16 cellular contexts compared by ENCODE assay signal in genomic region chr11:2205214-2205770, GRCh38. TPM values are rescaled to one million over a fixed set of nuclear protein-coding genes. Genes with fewer than 3 reads are reported as not detected.
DNase-seq lines count a peak whose midpoint lies in the region; ATAC-seq, FAIRE-seq and TF ChIP-seq lines count a peak whose summit lies in the region.
"Had no signal": no experiment of that assay in that cellular context is flagged by ENCODE, and none has a peak within 500 bp of the region (broad histone marks: within the 10 kb centered on the region; RNA-seq: fewer than 3 reads in every experiment).

No MANE protein-coding gene starts in this region.

- CTCF ChIA-PET in activated CD8-positive, alpha-beta memory T cell treated with anti-CD3 and anti-CD28 coated beads, Interleukin-2, amount 10 ng/mL, durations not matched to agents 7 days and 5 days (lab: Charles Lee), result no interaction called here

- no peak overlapping the region for H3K23ac ChIP-seq in mesendoderm (ENCODE audit: low read length)

- TF ChIP-seq CTCF in natural killer cell (IDR thresholded peaks at IDR 0.05), result no peak
- no peak for TF ChIP-seq CTCF in osteocyte (IDR thresholded peaks at IDR 0.05)

- no peaks in the 10 kb centered on the region for H3K4me1 ChIP-seq in mesendoderm (ENCODE audit: control insufficient read depth, low read depth, low read length)

- no peak overlapping the region for H2BK15ac ChIP-seq in mesendoderm (replicated peaks; ENCODE audit: low read depth)

- no peaks in the 10 kb centered on the region for H3K36me3 Mint-ChIP-seq in activated CD8-positive, alpha-beta memory T cell treated with anti-CD3 and anti-CD28 coated beads, Interleukin-2, amount 10 ng/mL, durations not matched to agents 7 days and 5 days
- no peaks in the 10 kb centered on the region for H3K36me3 Mint-ChIP-seq in natural killer cell
- H3K36me3 Mint-ChIP-seq in natural killer cell treated with Interleukin-12 subunit alpha and Interleukin-12 subunit beta and Interleukin-15 and Interleukin-18, amount 100 ng/mL, for 72 hours, result no peaks in the 10 kb centered on the region
- H3K36me3 Mint-ChIP-seq in osteocyte (ENCODE audit: unreplicated experiment), result no peaks in the 10 kb centered on the region

- H3K27me3 ChIP-seq in mesendoderm (ENCODE audit: insufficient read depth, low read length, poor library complexity), result no peaks in the 10 kb centered on the region

- WGBS in mesendoderm (ENCODE audit: extremely low coverage, insufficient coverage, low lambda C conversion rate), result no CpG with 5 or more reads among the region's 1 CpG

- ATAC-seq in activated CD8-positive, alpha-beta memory T cell treated with anti-CD3 and anti-CD28 coated beads, Interleukin-2, amount 10 ng/mL, durations not matched to agents 7 days and 5 days, result no peak
- ATAC-seq in natural killer cell, result no peak
- ATAC-seq in natural killer cell treated with Interleukin-12 subunit alpha and Interleukin-12 subunit beta and Interleukin-15 and Interleukin-18, amount 100 ng/mL, for 72 hours, result no peak

- no peak overlapping the region for H3K4me2 ChIP-seq in mesendoderm (ENCODE audit: low read length)

- no peaks in the 10 kb centered on the region for H3K79me2 ChIP-seq in mesendoderm (ENCODE audit: control insufficient read depth, insufficient read depth, low read length)

- H3K9me3 Mint-ChIP-seq in activated CD8-positive, alpha-beta memory T cell treated with anti-CD3 and anti-CD28 coated beads, Interleukin-2, amount 10 ng/mL, durations not matched to agents 7 days and 5 days (ENCODE audit: low read depth), result no peaks in the 10 kb centered on the region
- H3K9me3 Mint-ChIP-seq in natural killer cell (peaks cover 2 to 3% of the 10 kb centered on the region in 2 donors), osteocyte (ENCODE audit: unreplicated experiment) (no peaks in the 10 kb centered on the region)
- H3K9me3 Mint-ChIP-seq in natural killer cell treated with Interleukin-12 subunit alpha and Interleukin-12 subunit beta and Interleukin-15 and Interleukin-18, amount 100 ng/mL, for 72 hours, result no peaks in the 10 kb centered on the region

- H3K56ac ChIP-seq in mesendoderm (ENCODE audit: low read length), result no peak overlapping the region

- H2BK120ac ChIP-seq in mesendoderm (ENCODE audit: low read depth, low read length), result no peak overlapping the region

- intact Hi-C loops in natural killer cell (cut with micrococcal nuclease), result no loop called here

- H3K27ac ChIP-seq in mesendoderm (ENCODE audit: low read depth, low read length), result no peak overlapping the region
- H3K27ac ChIP-seq: C4-2B had no signal

- no peaks in the 10 kb centered on the region for H3K79me1 ChIP-seq in mesendoderm (ENCODE audit: low read length)

- no peak overlapping the region for H2AK5ac ChIP-seq in mesendoderm (ENCODE audit: low read length)

- no peak overlapping the region for H2BK5ac ChIP-seq in mesendoderm (ENCODE audit: low read length)

- FAIRE-seq in HTR-8/SVneo (lab: Jason Lieb, UNC), result no peak
- FAIRE-seq: A204.1, H54 had no signal

- no peaks in the 10 kb centered on the region for H3K4me1 Mint-ChIP-seq in activated CD8-positive, alpha-beta memory T cell treated with anti-CD3 and anti-CD28 coated beads, Interleukin-2, amount 10 ng/mL, durations not matched to agents 7 days and 5 days
- H3K4me1 Mint-ChIP-seq in natural killer cell, result peaks cover 0 to 6% of the 10 kb centered on the region in 2 donors
- peaks cover 0 to 6% of the 10 kb centered on the region in 2 donors for H3K4me1 Mint-ChIP-seq in natural killer cell treated with Interleukin-12 subunit alpha and Interleukin-12 subunit beta and Interleukin-15 and Interleukin-18, amount 100 ng/mL, for 72 hours (ENCODE audit: low read depth in 2 of 2)
- H3K4me1 Mint-ChIP-seq in osteocyte (ENCODE audit: unreplicated experiment), result no peaks in the 10 kb centered on the region

- no peak overlapping the region for H3K27ac Mint-ChIP-seq in activated CD8-positive, alpha-beta memory T cell treated with anti-CD3 and anti-CD28 coated beads, Interleukin-2, amount 10 ng/mL, durations not matched to agents 7 days and 5 days
- no peak overlapping the region for H3K27ac Mint-ChIP-seq in natural killer cell
- H3K27ac Mint-ChIP-seq in natural killer cell treated with Interleukin-12 subunit alpha and Interleukin-12 subunit beta and Interleukin-15 and Interleukin-18, amount 100 ng/mL, for 72 hours, result no peak overlapping the region
- no peak overlapping the region for H3K27ac Mint-ChIP-seq in osteocyte (ENCODE audit: unreplicated experiment)

- H3K27me3 Mint-ChIP-seq in activated CD8-positive, alpha-beta memory T cell treated with anti-CD3 and anti-CD28 coated beads, Interleukin-2, amount 10 ng/mL, durations not matched to agents 7 days and 5 days, result no peaks in the 10 kb centered on the region
- H3K27me3 Mint-ChIP-seq in natural killer cell (ENCODE audit: low read depth in 2 of 2) (no peaks in the 10 kb centered on the region), osteocyte (ENCODE audit: unreplicated experiment) (peaks cover 13% of the 10 kb centered on the region)
- H3K27me3 Mint-ChIP-seq in natural killer cell treated with Interleukin-12 subunit alpha and Interleukin-12 subunit beta and Interleukin-15 and Interleukin-18, amount 100 ng/mL, for 72 hours, result no peaks in the 10 kb centered on the region

- H3K4me3 Mint-ChIP-seq in activated CD8-positive, alpha-beta memory T cell treated with anti-CD3 and anti-CD28 coated beads, Interleukin-2, amount 10 ng/mL, durations not matched to agents 7 days and 5 days, result no peak overlapping the region
- H3K4me3 Mint-ChIP-seq in natural killer cell, result no peak overlapping the region
- no peak overlapping the region for H3K4me3 Mint-ChIP-seq in natural killer cell treated with Interleukin-12 subunit alpha and Interleukin-12 subunit beta and Interleukin-15 and Interleukin-18, amount 100 ng/mL, for 72 hours
- H3K4me3 Mint-ChIP-seq in osteocyte (ENCODE audit: unreplicated experiment), result no peak overlapping the region

- DNase-seq in activated CD8-positive, alpha-beta memory T cell treated with anti-CD3 and anti-CD28 coated beads, Interleukin-2, amount 50 U/mL, for 4 hours, result peak; percentile 4
- no peak for DNase-seq in activated CD8-positive, alpha-beta memory T cell treated with anti-CD3 and anti-CD28 coated beads, Interleukin-2, amount 10 ng/mL, durations not matched to agents 7 days and 5 days
- DNase-seq in natural killer cell (peak; percentile 1), osteocyte (ENCODE audit: extremely low spot score, unreplicated experiment) (peak; percentile 56), mesendoderm (no peak), HTR-8/SVneo (ENCODE audit: insufficient read length, low spot score) (no peak), NCI-H1694 treated with DMSO at 0.1 percent for 48 hours (lab: John Stamatoyannopoulos, UW) (no peak)
- DNase-seq in natural killer cell treated with Interleukin-12 subunit alpha and Interleukin-12 subunit beta and Interleukin-15 and Interleukin-18, amount 100 ng/mL, for 72 hours (ENCODE audit: low spot score), result no peak
- DNase-seq: KG1, NCI-H1092, NCI-H1694, NCI-H446 had no signal

- no peaks in the 10 kb centered on the region for H3K36me3 ChIP-seq in mesendoderm (ENCODE audit: control insufficient read depth, insufficient read depth, low read length)

- H4K5ac ChIP-seq in mesendoderm (ENCODE audit: low read length), result no peak overlapping the region

- H4K8ac ChIP-seq in mesendoderm (ENCODE audit: low read depth, low read length), result no peak overlapping the region

- H3K4ac ChIP-seq in mesendoderm (ENCODE audit: low read depth, low read length), result no peak overlapping the region

- no peak overlapping the region for H3K9ac ChIP-seq in mesendoderm (ENCODE audit: low read length)

- H3K4me3 ChIP-seq in mesendoderm (ENCODE audit: low read length), result no peak overlapping the region

- H3K18ac ChIP-seq in mesendoderm (ENCODE audit: low read length), result no peak overlapping the region

RNA-seq across cellular contexts. Expression of gene TH, which starts 33.7 kb away (rescaled TPM):
- not detected for total RNA-seq in activated CD8-positive, alpha-beta memory T cell treated with anti-CD3 and anti-CD28 coated beads, Interleukin-2, amount 10 ng/mL, durations not matched to agents 7 days and 5 days
- not detected for total RNA-seq in natural killer cell
- total RNA-seq in natural killer cell treated with Interleukin-12 subunit alpha and Interleukin-12 subunit beta and Interleukin-15 and Interleukin-18, amount 100 ng/mL, for 72 hours, result not detected
- total RNA-seq in osteocyte, result 0.75 and 0.89 TPM in 2 replicates
- 0.07 TPM for polyA plus RNA-seq in mesendoderm (2013, experiment 1 of 2)
- 0.20 TPM for polyA plus RNA-seq in mesendoderm (2013, experiment 2 of 2)

RNA-seq across cellular contexts. Expression of gene INS, which starts 44.3 kb away (rescaled TPM):
- not detected for total RNA-seq in activated CD8-positive, alpha-beta memory T cell treated with anti-CD3 and anti-CD28 coated beads, Interleukin-2, amount 10 ng/mL, durations not matched to agents 7 days and 5 days
- total RNA-seq in natural killer cell (not detected), osteocyte (not detected in 2 replicates)
- not detected for total RNA-seq in natural killer cell treated with Interleukin-12 subunit alpha and Interleukin-12 subunit beta and Interleukin-15 and Interleukin-18, amount 100 ng/mL, for 72 hours
- not detected for polyA plus RNA-seq in mesendoderm (2013, experiment 1 of 2)
- polyA plus RNA-seq in mesendoderm (2013, experiment 2 of 2), result not detected
- total RNA-seq: M059J had no signal

Comparison
In these comparisons a context has a peak if more than half of its experiments do, and no peak if none do; other contexts are left out.
1. DNase-seq: peak in activated CD8-positive, alpha-beta memory T cell treated with anti-CD3 and anti-CD28 coated beads, Interleukin-2, amount 50 U/mL, for 4 hours (single experiment), natural killer cell (single experiment) and osteocyte (single experiment); none in activated CD8-positive, alpha-beta memory T cell treated with anti-CD3 and anti-CD28 coated beads, Interleukin-2, amount 10 ng/mL, durations not matched to agents 7 days and 5 days (single experiment), natural killer cell treated with Interleukin-12 subunit alpha and Interleukin-12 subunit beta and Interleukin-15 and Interleukin-18, amount 100 ng/mL, for 72 hours (single experiment), mesendoderm (single experiment), HTR-8/SVneo (single experiment) and NCI-H1694 treated with DMSO at 0.1 percent for 48 hours (single experiment).